In the genomic region with DNA sequence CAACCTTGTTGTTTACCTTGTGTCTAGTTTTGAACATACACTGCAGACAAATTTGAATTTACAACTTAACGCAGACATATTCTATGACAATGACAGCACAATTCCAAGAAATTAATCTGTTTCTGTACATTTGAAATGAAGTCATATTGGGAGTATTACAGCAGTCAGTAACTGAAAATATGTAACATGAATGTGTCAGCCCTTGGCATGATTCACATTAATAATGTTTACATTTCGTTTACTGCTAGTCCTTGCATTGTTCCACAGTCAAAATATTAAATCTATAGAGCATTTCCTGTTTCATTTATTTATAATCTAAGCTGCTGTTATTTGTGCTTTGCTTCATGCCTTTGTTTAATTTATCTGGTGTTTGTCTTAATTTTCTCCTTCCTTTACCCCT, we compare ENCODE assay signal across 21 cellular contexts.
A peak's percentile ranks its signal among the peaks of the same experiment; 100 is the strongest.
DNase-seq lines count a peak whose midpoint lies in the region; ATAC-seq, FAIRE-seq and TF ChIP-seq lines count a peak whose summit lies in the region.
"Had no signal": no experiment of that assay in that cellular context is flagged by ENCODE, and none has a peak within 500 bp of the region (broad histone marks: within the 10 kb centered on the region; RNA-seq: fewer than 3 reads in every experiment).

No MANE protein-coding gene starts in this region.

- H3K4me2 ChIP-seq in A549 (no peak overlapping the region), IMR-90 (ENCODE audit: low read depth, low read length) (no peak overlapping the region)

- H3K9me1 ChIP-seq in IMR-90 (ENCODE audit: insufficient read depth, low read length) = no peaks in the 10 kb centered on the region

- POLR2A ChIA-PET in A549 (lab: Yijun Ruan, JAX) = no interaction called here
- POLR2A ChIA-PET in IMR-90 (lab: Charles Lee; ENCODE audit: unreplicated experiment) = no interaction called here

- no peak for TF ChIP-seq RAD21 in A549 (conservative IDR thresholded peaks at IDR 0.05 in 1 of 2, IDR thresholded peaks at IDR 0.05 in 1 of 2)
- no peak for TF ChIP-seq RAD21 in IMR-90 (IDR thresholded peaks at IDR 0.05; ENCODE audit: low read length)

- no peak overlapping the region for H2BK120ac ChIP-seq in IMR-90 (ENCODE audit: low read depth, low read length)

- TF ChIP-seq POLR2A in A549 (IDR thresholded peaks at IDR 0.05; ENCODE audit: low read length) (no peak), IMR-90 (IDR thresholded peaks at IDR 0.05; ENCODE audit: low read depth, low read length) (no peak)

- H3K4ac ChIP-seq in IMR-90 (ENCODE audit: low read depth, low read length) = no peak overlapping the region

- no peak overlapping the region for H4K8ac ChIP-seq in IMR-90 (ENCODE audit: low read depth in 2 of 2, low read length in 2 of 2)

- DNase-seq in A549 (ENCODE audit: low read depth in 1 of 2, low spot score in 1 of 2) (no peak), IMR-90 (peak; percentile 15), brain microvascular endothelial cell (no peak), epithelial cell of esophagus (ENCODE audit: low read depth) (peak; percentile 64), NCI-H748 treated with DMSO at 0.1 percent for 48 hours (lab: John Stamatoyannopoulos, UW) (no peak), NCI-H1105 treated with DMSO at 0.1 percent for 48 hours (lab: John Stamatoyannopoulos, UW) (no peak), NCI-H526 treated with DMSO at 0.1 percent for 48 hours (lab: John Stamatoyannopoulos, UW) (no peak)
- DNase-seq in stimulated activated naive CD4-positive, alpha-beta T cell (lab: John Stamatoyannopoulos, UW) = no peak
- DNase-seq: BE2C; C1 segment of cervical spinal cord; CD4-positive, CD25-positive, alpha-beta regulatory T cell; CD8-positive, alpha-beta memory T cell; COR-L47; DMS 273 treated with DMSO at 0.1 percent for 48 hours; DMS53; GDM1; GOT3; H9 had no signal

- CTCF ChIA-PET in A549 (lab: Yijun Ruan, JAX) = interaction anchor here (1.0 to 1.7 kb wide), 2 partner anchors 162 to 206 kb away, joined by 4 to 10 read pairs; no protein-coding TSS in a partner anchor
- CTCF ChIA-PET in IMR-90 (lab: Yijun Ruan, JAX) = no interaction called here

- in situ Hi-C loops in IMR-90 (cut with MboI; ENCODE audit: low sequenced_read_pairs) = no loop called here
- in situ Hi-C loops in brain microvascular endothelial cell (cut with HindIII; ENCODE audit: low pct_ligation_motif_present, low sequenced_read_pairs) = no loop called here

- H3K23ac ChIP-seq in IMR-90 (ENCODE audit: low read depth, low read length) = no peak overlapping the region

- 0 out of 3 replicates have a peak, but pooled peaks cover 3% of the 10 kb centered on the region for H3K4me1 ChIP-seq in A549
- peaks cover 4% of the 10 kb centered on the region for H3K4me1 ChIP-seq in IMR-90 (ENCODE audit: control insufficient read depth, insufficient read depth, low read length)
- H3K4me1 ChIP-seq: BE2C had no signal

- H3K4me3 ChIP-seq in A549 (no peak overlapping the region), IMR-90 (ENCODE audit: insufficient read depth, low read depth, low read length) (no peak overlapping the region), brain microvascular endothelial cell (ENCODE audit: low read depth, low read length) (no peak overlapping the region), epithelial cell of esophagus (ENCODE audit: low read length) (no peak overlapping the region)

- H3K27ac ChIP-seq in A549 (no peak overlapping the region), IMR-90 (ENCODE audit: insufficient read depth, low read length) (no peak overlapping the region), brain microvascular endothelial cell (peak overlapping the region; percentile 11)
- H3K27ac ChIP-seq: 22Rv1 had no signal

- H2AFZ ChIP-seq in IMR-90 (replicated peaks; ENCODE audit: low read length, poor library complexity) = no peak overlapping the region

- no TSS peak for BruUV-seq in IMR-90 (replicated peaks; lab: Mats Ljungman, UMichigan)

- ATAC-seq in A549 (no peak), IMR-90 (ENCODE audit: low read depth) (no peak)

- no peak overlapping the region for H4K5ac ChIP-seq in IMR-90 (ENCODE audit: low read depth, low read length)

- H2BK20ac ChIP-seq in IMR-90 (ENCODE audit: low read depth, low read length) = no peak overlapping the region

- no peaks in the 10 kb centered on the region for H3K79me1 ChIP-seq in IMR-90 (ENCODE audit: low read depth in 1 of 2, low read length in 2 of 2)

- H3K36me3 ChIP-seq in IMR-90 (ENCODE audit: control insufficient read depth, insufficient read depth, low read length) (no peaks in the 10 kb centered on the region), brain microvascular endothelial cell (replicated peaks) (no peaks in the 10 kb centered on the region)
- H3K36me3 ChIP-seq: BE2C had no signal

- intact Hi-C loops in IMR-90 (cut with micrococcal nuclease) = no loop called here

- H3K14ac ChIP-seq in IMR-90 (replicated peaks; ENCODE audit: low read depth, low read length) = no peak overlapping the region

- no peaks in the 10 kb centered on the region for H4K20me1 ChIP-seq in IMR-90 (ENCODE audit: insufficient read depth, low read length)

- 72% methylated on average over 2 of the region's 2 CpGs for WGBS in A549 (ENCODE audit: missing lambda C conversion rate)
- WGBS in IMR-90 (ENCODE audit: extremely low coverage in 2 of 2, insufficient read length in 1 of 2), 2 experiments = no CpG with 5 or more reads among the region's 2 CpGs

- H3K9me3 ChIP-seq in A549 (no peaks in the 10 kb centered on the region), IMR-90 (ENCODE audit: control insufficient read depth, insufficient read depth, low read length) (no peaks in the 10 kb centered on the region)
- H3K9me3 ChIP-seq: BE2C had no signal

- H2BK15ac ChIP-seq in IMR-90 (ENCODE audit: low read depth, low read length) = no peak overlapping the region

- H4K91ac ChIP-seq in IMR-90 (ENCODE audit: insufficient read depth, low read depth, low read length) = no peak overlapping the region

- no peak overlapping the region for H2AK5ac ChIP-seq in IMR-90 (ENCODE audit: low read depth, low read length)

- no peak overlapping the region for H2AK9ac ChIP-seq in IMR-90 (replicated peaks; ENCODE audit: low read depth, low read length, poor library complexity)

- no peak for TF ChIP-seq EP300 in A549 (IDR thresholded peaks at IDR 0.05)

- no peak overlapping the region for H2BK5ac ChIP-seq in IMR-90 (ENCODE audit: low read depth, low read length, poor library complexity, severe bottlenecking)

- FAIRE-seq in A549 (lab: Jason Lieb, UNC) = peak; percentile 78
- FAIRE-seq: GM12892, HTR-8/SVneo had no signal

- no peaks in the 10 kb centered on the region for H3K27me3 ChIP-seq in IMR-90 (ENCODE audit: control insufficient read depth, insufficient read depth, low read length)
- no peaks in the 10 kb centered on the region for H3K27me3 ChIP-seq in brain microvascular endothelial cell (replicated peaks)
- H3K27me3 ChIP-seq: BE2C had no signal

- H3K56ac ChIP-seq in IMR-90 (ENCODE audit: extremely low read depth, insufficient read depth, low read length) = no peak overlapping the region

- TF ChIP-seq CTCF in A549 (IDR thresholded peaks at IDR 0.05) = no peak
- no peak for TF ChIP-seq CTCF in IMR-90 (conservative IDR thresholded peaks at IDR 0.05; ENCODE audit: low read depth, low read length)
- no peak for TF ChIP-seq CTCF in brain microvascular endothelial cell (IDR thresholded peaks at IDR 0.05; ENCODE audit: low read depth, low read length, missing control alignments)
- TF ChIP-seq CTCF in epithelial cell of esophagus (IDR thresholded peaks at IDR 0.05; ENCODE audit: insufficient read depth, low read depth, low read length, missing control alignments) = no peak

- dilution Hi-C loops in IMR-90 (cut with HindIII; ENCODE audit: low sequenced_read_pairs, unreplicated experiment) = no loop called here

- H3K9ac ChIP-seq in IMR-90 (ENCODE audit: low read depth, low read length) = no peak overlapping the region

- no peak overlapping the region for H3K18ac ChIP-seq in IMR-90 (ENCODE audit: low read depth, low read length)

TF ChIP-seq in A549, 52 proteins besides CTCF, POLR2A, EP300 and RAD21 (continues in another document):
- TF ChIP-seq RARB (CRISPR knock-in tag; IDR thresholded peaks at IDR 0.05) = no peak
- no peak for TF ChIP-seq CHD4 (IDR thresholded peaks at IDR 0.05; ENCODE audit: borderline replicate concordance)
- TF ChIP-seq NPAS2 (CRISPR knock-in tag; IDR thresholded peaks at IDR 0.05; ENCODE audit: borderline replicate concordance) = no peak
- TF ChIP-seq, protein P1, sequence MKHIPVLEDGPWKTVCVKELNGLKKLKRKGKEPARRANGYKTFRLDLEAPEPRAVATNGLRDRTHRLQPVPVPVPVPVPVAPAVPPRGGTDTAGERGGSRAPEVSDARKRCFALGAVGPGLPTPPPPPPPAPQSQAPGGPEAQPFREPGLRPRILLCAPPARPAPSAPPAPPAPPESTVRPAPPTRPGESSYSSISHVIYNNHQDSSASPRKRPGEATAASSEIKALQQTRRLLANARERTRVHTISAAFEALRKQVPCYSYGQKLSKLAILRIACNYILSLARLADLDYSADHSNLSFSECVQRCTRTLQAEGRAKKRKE (CRISPR knock-in tag; IDR thresholded peaks at IDR 0.05; ENCODE audit: low read depth) = no peak
- TF ChIP-seq, protein P2, sequence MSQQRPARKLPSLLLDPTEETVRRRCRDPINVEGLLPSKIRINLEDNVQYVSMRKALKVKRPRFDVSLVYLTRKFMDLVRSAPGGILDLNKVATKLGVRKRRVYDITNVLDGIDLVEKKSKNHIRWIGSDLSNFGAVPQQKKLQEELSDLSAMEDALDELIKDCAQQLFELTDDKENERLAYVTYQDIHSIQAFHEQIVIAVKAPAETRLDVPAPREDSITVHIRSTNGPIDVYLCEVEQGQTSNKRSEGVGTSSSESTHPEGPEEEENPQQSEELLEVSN (IDR thresholded peaks at IDR 0.05; ENCODE audit: borderline replicate concordance, low read depth) = no peak

TF ChIP-seq in IMR-90, 13 proteins besides CTCF, POLR2A, EP300 and RAD21 (continues in another document):
- no peak for TF ChIP-seq CEBPB (IDR thresholded peaks at IDR 0.05; ENCODE audit: low read depth, low read length)
- TF ChIP-seq FOS (IDR thresholded peaks at IDR 0.05; ENCODE audit: low read depth, low read length) = no peak
- TF ChIP-seq MXI1 (IDR thresholded peaks at IDR 0.05; ENCODE audit: borderline replicate concordance, low read depth, low read length) = no peak
- no peak for TF ChIP-seq RCOR1 (IDR thresholded peaks at IDR 0.05; ENCODE audit: insufficient replicate concordance, low read length)
- TF ChIP-seq, protein P3, sequence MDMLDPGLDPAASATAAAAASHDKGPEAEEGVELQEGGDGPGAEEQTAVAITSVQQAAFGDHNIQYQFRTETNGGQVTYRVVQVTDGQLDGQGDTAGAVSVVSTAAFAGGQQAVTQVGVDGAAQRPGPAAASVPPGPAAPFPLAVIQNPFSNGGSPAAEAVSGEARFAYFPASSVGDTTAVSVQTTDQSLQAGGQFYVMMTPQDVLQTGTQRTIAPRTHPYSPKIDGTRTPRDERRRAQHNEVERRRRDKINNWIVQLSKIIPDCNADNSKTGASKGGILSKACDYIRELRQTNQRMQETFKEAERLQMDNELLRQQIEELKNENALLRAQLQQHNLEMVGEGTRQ (IDR thresholded peaks at IDR 0.05; ENCODE audit: low read depth, low read length) = no peak
- no peak for TF ChIP-seq RFX5 (IDR thresholded peaks at IDR 0.05; ENCODE audit: low read depth, low read length)

Comparison
In these comparisons a context has a peak if more than half of its experiments do, and no peak if none do; other contexts are left out.
1. DNase-seq: peak in IMR-90 (single experiment) and epithelial cell of esophagus (single experiment); none in A549 (0 of 2), brain microvascular endothelial cell (single experiment), NCI-H748 treated with DMSO at 0.1 percent for 48 hours (single experiment), NCI-H1105 treated with DMSO at 0.1 percent for 48 hours (single experiment), stimulated activated naive CD4-positive, alpha-beta T cell (0 of 6) and NCI-H526 treated with DMSO at 0.1 percent for 48 hours (single experiment).